In genomic region chr16:10654592-10655414, GRCh38 we compare ENCODE assay signal across 33 cellular contexts. TPM values are rescaled to one million over a fixed set of nuclear protein-coding genes. Genes with fewer than 3 reads are reported as not detected.
"Had no signal": no experiment of that assay in that cellular context is flagged by ENCODE, and none has a peak within 500 bp of the region (broad histone marks: within the 10 kb centered on the region; RNA-seq: fewer than 3 reads in every experiment).

No MANE protein-coding gene starts in this region.

- H3K4me1 Mint-ChIP-seq: activated CD4-positive, alpha-beta memory T cell treated with anti-CD3 and anti-CD28 coated beads, Interleukin-2, amount 10 ng/mL, durations not matched to agents 7 days and 5 days; activated CD4-positive, alpha-beta T cell treated with anti-CD3 and anti-CD28 coated beads, Interleukin-2, amount 10 ng/mL, durations not matched to agents 7 days and 5 days; activated naive CD4-positive, alpha-beta T cell treated with anti-CD3 and anti-CD28 coated beads, Interleukin-2, amount 10 ng/mL, durations not matched to agents 7 days and 5 days; central memory CD8-positive, alpha-beta T cell; endodermal cell had no signal

- H3K36me3 Mint-ChIP-seq: activated naive CD4-positive, alpha-beta T cell treated with anti-CD3 and anti-CD28 coated beads, Interleukin-2, amount 10 ng/mL, durations not matched to agents 7 days and 5 days; activated naive CD4-positive, alpha-beta T cell treated with anti-CD3 and anti-CD28 coated beads, Interleukin-2, amount 50 U/mL, for 72 hours had no signal

- H3K9me3 ChIP-seq: gastrocnemius medialis, heart left ventricle had no signal

- H3K27me3 Mint-ChIP-seq: activated CD4-positive, alpha-beta T cell treated with anti-CD3 and anti-CD28 coated beads, Interleukin-2, amount 10 ng/mL, durations not matched to agents 7 days and 5 days had no signal

- DNase-seq: activated CD4-positive, alpha-beta memory T cell treated with anti-CD3 and anti-CD28 coated beads, Interleukin-2, amount 10 ng/mL, durations not matched to agents 7 days and 5 days; activated CD4-positive, alpha-beta T cell treated with anti-CD3 and anti-CD28 coated beads for 1 hour; activated CD4-positive, alpha-beta T cell treated with anti-CD3 and anti-CD28 coated beads for 4 hours; activated CD4-positive, alpha-beta T cell treated with anti-CD3 and anti-CD28 coated beads, Interleukin-2, amount 10 ng/mL, durations not matched to agents 7 days and 5 days; activated CD4-positive, alpha-beta T cell treated with anti-CD3 and anti-CD28 coated beads, Interleukin-2, amount 50 U/mL, for 4 hours; activated CD8-positive, alpha-beta memory T cell treated with anti-CD3 and anti-CD28 coated beads, Interleukin-2, amount 50 U/mL, for 48 hours; activated gamma-delta T cell; activated naive CD4-positive, alpha-beta T cell; activated naive CD4-positive, alpha-beta T cell treated with anti-CD3 and anti-CD28 coated beads, Interleukin-2, amount 10 ng/mL, durations not matched to agents 7 days and 5 days; activated T-cell treated with anti-CD3 and anti-CD28 coated beads for 4 hours; activated T-cell treated with anti-CD3 and anti-CD28 coated beads, Interleukin-2, amount 50 U/mL, for 24 hours; activated T-cell treated with anti-CD3 and anti-CD28 coated beads, Interleukin-2, amount 50 U/mL, for 72 hours; amniotic stem cell; anterior cingulate cortex; brain microvascular endothelial cell; dorsolateral prefrontal cortex; effector memory CD4-positive, alpha-beta T cell; endodermal cell; foreskin keratinocyte; gastrocnemius medialis; glutamatergic neuron; heart left ventricle; T-helper 2 cell had no signal

- FAIRE-seq: astrocyte, bronchial epithelial cell had no signal

- ATAC-seq: activated naive CD4-positive, alpha-beta T cell treated with anti-CD3 and anti-CD28 coated beads, Interleukin-2, amount 50 U/mL, for 72 hours; activated T-cell treated with anti-CD3 and anti-CD28 coated beads, Interleukin-2, amount 50 U/mL, for 72 hours; esophagus mucosa; foreskin keratinocyte; gastrocnemius medialis; heart left ventricle had no signal

- H3K4me1 ChIP-seq: foreskin keratinocyte, gastrocnemius medialis, heart left ventricle had no signal

- H3K4me3 Mint-ChIP-seq: activated CD4-positive, alpha-beta memory T cell treated with anti-CD3 and anti-CD28 coated beads, Interleukin-2, amount 10 ng/mL, durations not matched to agents 7 days and 5 days; activated CD4-positive, alpha-beta T cell treated with anti-CD3 and anti-CD28 coated beads, Interleukin-2, amount 10 ng/mL, durations not matched to agents 7 days and 5 days; activated naive CD4-positive, alpha-beta T cell treated with anti-CD3 and anti-CD28 coated beads, Interleukin-2, amount 10 ng/mL, durations not matched to agents 7 days and 5 days; activated T-cell treated with anti-CD3 and anti-CD28 coated beads, Interleukin-2, amount 50 U/mL, for 24 hours; activated T-cell treated with anti-CD3 and anti-CD28 coated beads, Interleukin-2, amount 50 U/mL, for 72 hours; central memory CD8-positive, alpha-beta T cell; dendritic cell treated with granulocyte-macrophage colony-stimulating factor and Interleukin-4, amounts not matched to agents 40 ng/mL and 50 ng/mL, for 4 days; endodermal cell had no signal

- H3K27me3 ChIP-seq: brain microvascular endothelial cell, dorsolateral prefrontal cortex, foreskin keratinocyte, gastrocnemius medialis, heart left ventricle had no signal

- H3K36me3 ChIP-seq: brain microvascular endothelial cell, gastrocnemius medialis, heart left ventricle had no signal

- H3K4me3 ChIP-seq: coronary artery, dorsolateral prefrontal cortex, gastrocnemius medialis, heart left ventricle had no signal

- H3K9me3 Mint-ChIP-seq: activated CD4-positive, alpha-beta memory T cell treated with anti-CD3 and anti-CD28 coated beads, Interleukin-2, amount 10 ng/mL, durations not matched to agents 7 days and 5 days; activated CD4-positive, alpha-beta T cell treated with anti-CD3 and anti-CD28 coated beads, Interleukin-2, amount 10 ng/mL, durations not matched to agents 7 days and 5 days; activated naive CD4-positive, alpha-beta T cell treated with anti-CD3 and anti-CD28 coated beads, Interleukin-2, amount 10 ng/mL, durations not matched to agents 7 days and 5 days; activated naive CD4-positive, alpha-beta T cell treated with anti-CD3 and anti-CD28 coated beads, Interleukin-2, amount 50 U/mL, for 72 hours; activated T-cell treated with anti-CD3 and anti-CD28 coated beads, Interleukin-2, amount 50 U/mL, for 24 hours; activated T-cell treated with anti-CD3 and anti-CD28 coated beads, Interleukin-2, amount 50 U/mL, for 72 hours; central memory CD8-positive, alpha-beta T cell; dendritic cell treated with granulocyte-macrophage colony-stimulating factor and Interleukin-4, amounts not matched to agents 40 ng/mL and 50 ng/mL, for 4 days; endodermal cell had no signal

- H3K27ac ChIP-seq: brain microvascular endothelial cell, coronary artery, dorsolateral prefrontal cortex, foreskin keratinocyte, gastrocnemius medialis, heart left ventricle had no signal

- H3K27ac Mint-ChIP-seq: activated CD4-positive, alpha-beta memory T cell treated with anti-CD3 and anti-CD28 coated beads, Interleukin-2, amount 10 ng/mL, durations not matched to agents 7 days and 5 days; activated CD4-positive, alpha-beta T cell treated with anti-CD3 and anti-CD28 coated beads, Interleukin-2, amount 10 ng/mL, durations not matched to agents 7 days and 5 days; activated naive CD4-positive, alpha-beta T cell treated with anti-CD3 and anti-CD28 coated beads, Interleukin-2, amount 10 ng/mL, durations not matched to agents 7 days and 5 days; activated naive CD4-positive, alpha-beta T cell treated with anti-CD3 and anti-CD28 coated beads, Interleukin-2, amount 50 U/mL, for 72 hours; activated T-cell treated with anti-CD3 and anti-CD28 coated beads, Interleukin-2, amount 50 U/mL, for 24 hours; activated T-cell treated with anti-CD3 and anti-CD28 coated beads, Interleukin-2, amount 50 U/mL, for 72 hours; dendritic cell treated with granulocyte-macrophage colony-stimulating factor and Interleukin-4, amounts not matched to agents 40 ng/mL and 50 ng/mL, for 4 days; endodermal cell had no signal

RNA-seq across cellular contexts. Expression of gene TEKT5, which starts 39.9 kb away (rescaled TPM):
- total RNA-seq: activated CD4-positive, alpha-beta memory T cell treated with anti-CD3 and anti-CD28 coated beads, Interleukin-2, amount 10 ng/mL, durations not matched to agents 7 days and 5 days; activated CD4-positive, alpha-beta T cell treated with anti-CD3 and anti-CD28 coated beads, Interleukin-2, amount 10 ng/mL, durations not matched to agents 7 days and 5 days; activated naive CD4-positive, alpha-beta T cell treated with anti-CD3 and anti-CD28 coated beads, Interleukin-2, amount 50 U/mL, for 72 hours; astrocyte; cerebellum; epithelial cell of proximal tubule; esophagus mucosa; foreskin keratinocyte; gastrocnemius medialis; T-helper 1 cell treated with Interleukin-12 subunit alpha and Interleukin-12 subunit beta and Interleukin-4 antibody, amounts not matched to agents 30 ng/mL and 1 ng/mL, for 36 hours had no signal
- polyA plus RNA-seq: foreskin keratinocyte, heart left ventricle had no signal
